Comparison of ENCODE assay signal across 14 cellular contexts in the genomic region with DNA sequence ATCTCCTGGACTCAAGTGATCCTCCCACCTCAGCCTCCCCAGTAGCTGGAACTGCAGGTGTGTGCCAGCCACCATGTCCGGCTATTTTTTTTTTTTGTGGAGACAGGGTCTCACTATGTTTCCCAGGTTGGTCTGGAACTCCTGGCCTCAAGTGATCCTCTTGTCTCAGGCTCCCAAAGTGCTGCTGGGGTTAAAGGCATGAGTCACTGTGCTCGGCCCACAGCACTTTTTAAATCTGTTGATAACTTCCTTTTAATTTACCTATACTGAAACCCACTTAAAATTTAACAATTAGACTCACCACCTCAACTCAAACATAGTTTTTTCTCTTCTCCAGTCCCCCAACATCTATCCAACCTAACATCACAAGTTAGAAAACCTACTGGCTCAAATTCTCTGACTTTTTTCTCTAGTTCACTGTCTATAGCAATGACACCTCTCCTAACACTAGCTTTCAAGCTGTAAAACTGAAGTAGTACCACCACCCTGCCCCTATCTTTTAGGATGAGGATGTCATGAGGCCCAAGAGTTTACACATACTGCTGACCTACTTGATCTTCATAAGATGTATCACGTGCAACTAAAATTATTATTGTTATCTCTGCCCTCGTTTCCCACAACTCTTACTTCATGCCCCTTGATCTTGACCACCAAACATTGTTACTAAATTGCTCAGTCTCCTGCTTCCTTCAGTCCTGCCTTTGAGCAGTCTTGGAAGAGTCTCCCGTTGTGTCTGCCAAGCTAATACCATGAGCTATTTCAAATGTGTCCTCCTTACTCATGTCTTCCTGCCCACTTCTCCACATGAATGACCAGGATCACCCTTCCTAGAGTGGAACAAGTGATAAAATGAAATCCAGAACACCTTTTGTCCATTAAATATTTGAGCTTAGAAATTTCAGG.
DNase-seq lines count a peak whose midpoint lies in the region; ATAC-seq and TF ChIP-seq lines count a peak whose summit lies in the region.
"Had no signal": no experiment of that assay in that cellular context is flagged by ENCODE, and none has a peak within 500 bp of the region (broad histone marks: within the 10 kb centered on the region; RNA-seq: fewer than 3 reads in every experiment).

No MANE protein-coding gene starts in this region.

- no peaks in the 10 kb centered on the region for H3K27me3 ChIP-seq in esophagus muscularis mucosa
- H3K27me3 ChIP-seq: vagina had no signal

- no peak overlapping the region for H3K4me3 ChIP-seq in AG10803 (ENCODE audit: low read length)
- H3K4me3 ChIP-seq in esophagus muscularis mucosa: no peak overlapping the region
- H3K4me3 ChIP-seq: GM23338, vagina had no signal

- H3K4me1 ChIP-seq in esophagus muscularis mucosa: peaks cover 5 to 52% (median 43%) of the 10 kb centered on the region in 4 donors

- H3K27me3 Mint-ChIP-seq in naive B cell: no peaks in the 10 kb centered on the region
- H3K27me3 Mint-ChIP-seq: stimulated activated naive B cell treated with anti-CD40 and anti-IgM and Interleukin-4, amounts not matched to agents 10 μg/mL and 1 μg/mL and 100 μg/mL, for 72 hours had no signal

- peaks cover 6 to 16% (median 15%) of the 10 kb centered on the region in 3 donors for H3K4me1 Mint-ChIP-seq in naive B cell

- H3K9me3 Mint-ChIP-seq in naive B cell: peaks cover 0 to 14% (median 7%) of the 10 kb centered on the region in 7 donors
- H3K9me3 Mint-ChIP-seq: activated naive CD4-positive, alpha-beta T cell treated with anti-CD3 and anti-CD28 coated beads for 36 hours; GM23338 had no signal

- WGBS in esophagus muscularis mucosa: 64% methylated on average over 5 of the region's 5 CpGs

- TF ChIP-seq POLR2A in esophagus muscularis mucosa (IDR thresholded peaks at IDR 0.05; ENCODE audit: low read depth): no peak

- TF ChIP-seq EP300 in esophagus muscularis mucosa (IDR thresholded peaks at IDR 0.05): no peak

- intact Hi-C loops in esophagus muscularis mucosa (cut with DNase I): no loop called here

- H3K27ac Mint-ChIP-seq in naive B cell: peak overlapping the region in 4 of 6 donors; percentile 2 to 69 (median 34)
- H3K27ac Mint-ChIP-seq: activated naive CD4-positive, alpha-beta T cell treated with anti-CD3 and anti-CD28 coated beads for 36 hours; GM23338; stimulated activated naive B cell treated with anti-CD40 and anti-IgM and Interleukin-4, amounts not matched to agents 10 μg/mL and 1 μg/mL and 100 μg/mL, for 72 hours had no signal

- H3K4me3 Mint-ChIP-seq in naive B cell: peak overlapping the region in 1 of 8 donors; percentile 55
- H3K4me3 Mint-ChIP-seq: activated naive CD4-positive, alpha-beta T cell treated with anti-CD3 and anti-CD28 coated beads for 36 hours; GM23338; stimulated activated naive B cell treated with anti-CD40 and anti-IgM and Interleukin-4, amounts not matched to agents 10 μg/mL and 1 μg/mL and 100 μg/mL, for 72 hours had no signal

- TF ChIP-seq CTCF in AG10803 (conservative IDR thresholded peaks at IDR 0.05; ENCODE audit: low read length) (no peak), esophagus muscularis mucosa (IDR thresholded peaks at IDR 0.05) (no peak)

- no peaks in the 10 kb centered on the region for H3K9me3 ChIP-seq in esophagus muscularis mucosa
- H3K9me3 ChIP-seq: vagina had no signal

- ATAC-seq in naive B cell (ENCODE audit: low read depth in 2 of 2) (no peak), HG03378 (IDR thresholded peaks at IDR 0.05; ENCODE audit: unreplicated experiment) (no peak)
- no peak for ATAC-seq in activated CD4-positive, CD25-positive, alpha-beta regulatory T cell treated with anti-CD3 and anti-CD28 coated beads, Interleukin-2, amount 50 U/mL, for 24 hours
- ATAC-seq: GM23338; stimulated activated naive B cell treated with anti-CD40 and anti-IgM and Interleukin-4, amounts not matched to agents 10 μg/mL and 1 μg/mL and 100 μg/mL, for 72 hours had no signal

- peaks cover 42 to 46% of the 10 kb centered on the region in 2 donors for H3K36me3 Mint-ChIP-seq in naive B cell

- no peaks in the 10 kb centered on the region for H3K36me3 ChIP-seq in esophagus muscularis mucosa
- H3K36me3 ChIP-seq: vagina had no signal

- H3K27ac ChIP-seq in esophagus muscularis mucosa (replicated peaks in 1 of 4): peak overlapping the region; percentile 48 to 84 (median 58)

- DNase-seq in AG10803 (ENCODE audit: low read depth) (peak; percentile 52), MV-4-11 (lab: John Stamatoyannopoulos, UW) (peak; percentile 4), esophagus muscularis mucosa (ENCODE audit: extremely low spot score) (no peak), naive B cell (no peak), NCI-H524 treated with DMSO at 0.1 percent for 48 hours (lab: John Stamatoyannopoulos, UW) (no peak), DMS 273 (lab: John Stamatoyannopoulos, UW; ENCODE audit: unreplicated experiment) (no peak)
- DNase-seq: activated naive CD4-positive, alpha-beta T cell treated with anti-CD3 and anti-CD28 coated beads for 36 hours; NCI-H748 treated with DMSO at 0.1 percent for 48 hours; stimulated activated naive B cell treated with anti-CD40 and anti-IgM and Interleukin-4, amounts not matched to agents 10 μg/mL and 1 μg/mL and 100 μg/mL, for 72 hours; T-helper 1 cell had no signal

Comparison
In these comparisons a context has a peak if more than half of its experiments do, and no peak if none do; other contexts are left out.
1. DNase-seq: peak in AG10803 (single experiment) and MV-4-11 (single experiment); none in esophagus muscularis mucosa (single experiment), naive B cell (single experiment), NCI-H524 treated with DMSO at 0.1 percent for 48 hours (single experiment) and DMS 273 (single experiment).